In genomic region chr11:66438504-66439466, GRCh38 we compare ENCODE assay signal across 1 cellular context.
TF ChIP-seq lines count a peak whose summit lies in the region.

Gene MRPL11 (minus strand): TSS chr11:66438848. CDS start chr11:66438754, 94 bp downstream.

TF ChIP-seq in GM12878, 131 proteins besides CTCF, POLR2A, EP300 and RAD21 (continued from another document and continues in another):
- TF ChIP-seq BCLAF1 (IDR thresholded peaks at IDR 0.05) (no peak), ATF2 (IDR thresholded peaks at IDR 0.05; ENCODE audit: low read length) (no peak), WRNIP1 (IDR thresholded peaks at IDR 0.05; ENCODE audit: borderline replicate concordance, low read depth, low read length) (no peak; the same call in 1 of the 2 replicates), NR2C1 (IDR thresholded peaks at IDR 0.05) (peak; percentile 100), SREBF2 (IDR thresholded peaks at IDR 0.05; ENCODE audit: low read length) (no peak), BMI1 (IDR thresholded peaks at IDR 0.05; ENCODE audit: borderline replicate concordance) (no peak), YBX1 (IDR thresholded peaks at IDR 0.05) (no peak), IKZF1 (conservative IDR thresholded peaks at IDR 0.05) (peak; percentile 100), PAX5 (IDR thresholded peaks at IDR 0.05; ENCODE audit: borderline replicate concordance, low read depth, low read length) (no peak), ZNF384 (IDR thresholded peaks at IDR 0.05; ENCODE audit: borderline replicate concordance, low read depth, low read length) (no peak), NFIC (IDR thresholded peaks at IDR 0.05; ENCODE audit: low read depth, low read length) (no peak; the same call in 1 of the 2 replicates), LARP7 (IDR thresholded peaks at IDR 0.05) (peak; percentile 79), IRF3 (IDR thresholded peaks at IDR 0.05) (0 out of 2 replicates have a peak, but pooled peaks have one; percentile 49), MYC (IDR thresholded peaks at IDR 0.05; ENCODE audit: insufficient read depth, insufficient read length, insufficient replicate concordance, low read length, severe bottlenecking) (peak; percentile 98), RUNX3 (IDR thresholded peaks at IDR 0.05; ENCODE audit: low read length) (peak; percentile 81), BACH1 (IDR thresholded peaks at IDR 0.05; ENCODE audit: borderline replicate concordance) (0 out of 2 replicates have a peak, but pooled peaks have one; percentile 45), TCF3 (IDR thresholded peaks at IDR 0.05; ENCODE audit: borderline replicate concordance, insufficient read depth, low read depth, low read length) (0 out of 2 replicates have a peak, but pooled peaks have one; percentile 10), SPI1 (IDR thresholded peaks at IDR 0.05; ENCODE audit: borderline replicate concordance, insufficient read depth, low read depth, low read length) (no peak), ZNF622 (IDR thresholded peaks at IDR 0.05) (no peak), POLR2AphosphoS2 (IDR thresholded peaks at IDR 0.05; ENCODE audit: low read depth, low read length) (no peak), HCFC1 (IDR thresholded peaks at IDR 0.05; ENCODE audit: low read length) (peak; percentile 96), MTA2 (IDR thresholded peaks at IDR 0.05; ENCODE audit: low read depth) (peak; percentile 96), TCF12 (IDR thresholded peaks at IDR 0.05; ENCODE audit: low read depth, low read length) (0 out of 2 replicates have a peak, but pooled peaks have one; percentile 20), GABPA (IDR thresholded peaks at IDR 0.05; ENCODE audit: low read depth) (no peak), NR2C2 (IDR thresholded peaks at IDR 0.05; ENCODE audit: borderline replicate concordance, control insufficient read depth, insufficient read length, low read depth) (peak; percentile 78), HDGF (IDR thresholded peaks at IDR 0.05) (0 out of 2 replicates have a peak, but pooled peaks have one; percentile 30), TAF1 (IDR thresholded peaks at IDR 0.05; ENCODE audit: borderline replicate concordance, low read depth, low read length) (peak; percentile 86), KDM1A (IDR thresholded peaks at IDR 0.05; ENCODE audit: borderline replicate concordance) (no peak), NRF1 (conservative IDR thresholded peaks at IDR 0.05; ENCODE audit: low read depth, low read length) (0 out of 2 replicates have a peak, but pooled peaks have one; percentile 8), POU2F2 (IDR thresholded peaks at IDR 0.05; ENCODE audit: borderline replicate concordance, low read depth, low read length) (peak; percentile 65; the same call in 1 of the 3 replicates), EGR1 (IDR thresholded peaks at IDR 0.05; ENCODE audit: borderline replicate concordance in 1 of 2, low read depth in 2 of 2, low read length in 2 of 2) (no peak), TCF7 (IDR thresholded peaks at IDR 0.05; ENCODE audit: borderline replicate concordance) (no peak), MAX (IDR thresholded peaks at IDR 0.05; ENCODE audit: low read depth, low read length) (peak; percentile 42; the same call in 1 of the 2 replicates), ZNF592 (IDR thresholded peaks at IDR 0.05) (peak; percentile 93), NKRF (conservative IDR thresholded peaks at IDR 0.05) (peak; percentile 87), CBX3 (IDR thresholded peaks at IDR 0.05; ENCODE audit: borderline replicate concordance, low read depth) (no peak), POLR2AphosphoS5 (IDR thresholded peaks at IDR 0.05; ENCODE audit: low read length) (peak; percentile 71), SMAD5 (IDR thresholded peaks at IDR 0.05; ENCODE audit: low read depth) (no peak), SIX5 (IDR thresholded peaks at IDR 0.05; ENCODE audit: low read depth, low read length, severe bottlenecking) (peak; percentile 88), ZBTB40 (IDR thresholded peaks at IDR 0.05; ENCODE audit: borderline replicate concordance) (peak; percentile 72; the same call in 1 of the 2 replicates), NFYA (IDR thresholded peaks at IDR 0.05; ENCODE audit: borderline replicate concordance, low read depth, low read length) (no peak), ZNF24 (IDR thresholded peaks at IDR 0.05) (no peak), EZH2 (IDR thresholded peaks at IDR 0.05; ENCODE audit: borderline replicate concordance, control insufficient read depth, low read depth, low read length) (no peak), YY1 (IDR thresholded peaks at IDR 0.05; ENCODE audit: low read depth, low read length) (peak; percentile 97), RELA (IDR thresholded peaks at IDR 0.05; ENCODE audit: borderline replicate concordance, partially characterized antibody) (peak; percentile 65), SKIL (IDR thresholded peaks at IDR 0.05; ENCODE audit: low read depth, poor library complexity, severe bottlenecking) (peak; percentile 77), CREM (IDR thresholded peaks at IDR 0.05; ENCODE audit: low read depth) (peak; percentile 80; the same call in 1 of the 2 replicates)
